Comparison of ENCODE assay signal across 23 cellular contexts in the genomic region with DNA sequence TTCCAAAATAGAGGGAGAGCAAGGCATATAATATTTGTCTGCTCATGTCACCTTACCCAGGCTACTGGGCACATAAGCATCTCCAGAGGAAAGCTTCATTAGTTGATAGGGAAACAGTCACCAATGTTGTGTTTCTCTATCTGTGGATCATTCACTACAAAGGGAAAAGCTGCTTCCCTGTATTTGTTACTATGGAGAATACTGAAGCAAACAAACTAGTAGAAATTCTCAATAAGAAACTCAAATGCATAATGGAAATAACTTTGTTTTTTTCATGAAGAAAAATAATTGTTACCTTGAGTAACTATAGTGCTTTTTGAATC.
DNase-seq lines count a peak whose midpoint lies in the region; ATAC-seq, FAIRE-seq and TF ChIP-seq lines count a peak whose summit lies in the region.
"Had no signal": no experiment of that assay in that cellular context is flagged by ENCODE, and none has a peak within 500 bp of the region (broad histone marks: within the 10 kb centered on the region; RNA-seq: fewer than 3 reads in every experiment).

No MANE protein-coding gene starts in this region.

- no peaks in the 10 kb centered on the region for H3K23me2 ChIP-seq in H1 (ENCODE audit: low read depth, low read length)

- H3K36me3 ChIP-seq in left ventricle myocardium inferior: no peaks in the 10 kb centered on the region
- no peaks in the 10 kb centered on the region for H3K36me3 ChIP-seq in H1 (ENCODE audit: control insufficient read depth in 2 of 4, insufficient read depth in 4 of 4, low read length in 3 of 4)
- H3K36me3 ChIP-seq in osteoblast (ENCODE audit: insufficient read depth, low read length): no peaks in the 10 kb centered on the region
- H3K36me3 ChIP-seq in mammary epithelial cell (ENCODE audit: insufficient read depth, low read length): no peaks in the 10 kb centered on the region
- H3K36me3 ChIP-seq: BLaER1 had no signal

- no peak overlapping the region for H2AK5ac ChIP-seq in H1 (ENCODE audit: low read depth, low read length)

- H3K27ac ChIP-seq in left ventricle myocardium inferior (replicated peaks): peak overlapping the region; percentile 75
- no peak overlapping the region for H3K27ac ChIP-seq in H1 (ENCODE audit: low read depth, low read length)
- H3K27ac ChIP-seq in osteoblast (ENCODE audit: low read depth, low read length): peak overlapping the region; percentile 66
- no peak overlapping the region for H3K27ac ChIP-seq in mammary epithelial cell (ENCODE audit: insufficient read depth, low read depth, low read length)
- H3K27ac ChIP-seq: BLaER1 had no signal

- H4K5ac ChIP-seq in H1 (ENCODE audit: insufficient read length, low read depth, low read length): no peak overlapping the region

- no peaks in the 10 kb centered on the region for H3K79me2 ChIP-seq in H1 (ENCODE audit: control insufficient read depth in 1 of 2, insufficient read depth in 2 of 2, low read length in 2 of 2)
- H3K79me2 ChIP-seq in osteoblast (ENCODE audit: insufficient read depth, low read length): no peaks in the 10 kb centered on the region
- H3K79me2 ChIP-seq in mammary epithelial cell (ENCODE audit: insufficient read depth, low read length): no peaks in the 10 kb centered on the region

- in situ Hi-C loops in mammary epithelial cell (cut with MboI; ENCODE audit: low sequenced_read_pairs in 2 of 2): no loop called here

- no peak for TF ChIP-seq RAD21 in H1 (IDR thresholded peaks at IDR 0.05 in 1 of 2, conservative IDR thresholded peaks at IDR 0.05 in 1 of 2; ENCODE audit: low read depth in 2 of 2, low read length in 2 of 2)

- no peak for TF ChIP-seq EP300 in H1 (IDR thresholded peaks at IDR 0.05; ENCODE audit: borderline replicate concordance in 1 of 2, low read depth in 2 of 2, low read length in 2 of 2)

- no peak overlapping the region for H2BK20ac ChIP-seq in H1 (ENCODE audit: low read length)

- H3K4me1 ChIP-seq in left ventricle myocardium inferior (peaks cover 42% of the 10 kb centered on the region), H1 (replicated peaks in 1 of 4; ENCODE audit: control insufficient read depth in 3 of 4, insufficient read depth in 4 of 4, low read length in 3 of 4) (no peaks in the 10 kb centered on the region), osteoblast (ENCODE audit: insufficient read depth, low read length) (peaks cover 30% of the 10 kb centered on the region), mammary epithelial cell (ENCODE audit: insufficient read depth, low read length) (no peaks in the 10 kb centered on the region)
- H3K4me1 ChIP-seq: BLaER1, Caco-2 had no signal

- no peak for TF ChIP-seq POLR2A in H1 (IDR thresholded peaks at IDR 0.05; ENCODE audit: control extremely low read depth in 1 of 2, low read depth in 2 of 2, low read length in 2 of 2)

- no peak overlapping the region for H2BK15ac ChIP-seq in H1 (ENCODE audit: low read length)

- no peak overlapping the region for H4K8ac ChIP-seq in H1 (ENCODE audit: extremely low read depth, insufficient read depth, low read length)

- H3K14ac ChIP-seq in H1 (ENCODE audit: insufficient read length): no peak overlapping the region

- intact Hi-C loops in left ventricle myocardium inferior (cut with micrococcal nuclease): no loop called here
- intact Hi-C loops in cardiac septum (cut with DNase I): loop anchor here (5.0 kb wide), 1 partner anchor 48 kb away; no protein-coding TSS in a partner anchor
- intact Hi-C loops in mammary epithelial cell (cut with micrococcal nuclease): no loop called here

- H3K4ac ChIP-seq in H1 (replicated peaks; ENCODE audit: insufficient read length, low read depth, low read length): no peak overlapping the region

- CTCF ChIA-PET in H1 (lab: Charles Lee; ENCODE audit: partially characterized antibody): no interaction called here
- CTCF ChIA-PET in mammary epithelial cell (lab: Charles Lee; ENCODE audit: low non-redundant PET): no interaction called here

- no peak overlapping the region for H4K91ac ChIP-seq in H1 (replicated peaks; ENCODE audit: insufficient read length, low read length)

- ATAC-seq in GM18870 (IDR thresholded peaks at IDR 0.05; ENCODE audit: unreplicated experiment): no peak
- ATAC-seq: activated CD8-positive, alpha-beta memory T cell treated with anti-CD3 and anti-CD28 coated beads, Interleukin-2, amount 10 ng/mL, durations not matched to agents 7 days and 5 days; activated T-cell treated with anti-CD3 and anti-CD28 coated beads, Interleukin-2, amount 50 U/mL, for 72 hours; GM12878; left colon; naive thymus-derived CD4-positive, alpha-beta T cell; sciatic nerve had no signal

- H3K79me1 ChIP-seq in H1 (ENCODE audit: low read depth, low read length): no peaks in the 10 kb centered on the region

- TF ChIP-seq CTCF in left ventricle myocardium inferior (IDR thresholded peaks at IDR 0.05; ENCODE audit: borderline replicate concordance): no peak
- no peak for TF ChIP-seq CTCF in H1 (IDR thresholded peaks at IDR 0.05; ENCODE audit: control extremely low read depth in 1 of 3, insufficient read depth in 1 of 3, low read depth in 1 of 3, low read length in 3 of 3)
- no peak for TF ChIP-seq CTCF in osteoblast (IDR thresholded peaks at IDR 0.05; ENCODE audit: extremely low read depth, low read depth, low read length)
- TF ChIP-seq CTCF in mammary epithelial cell (conservative IDR thresholded peaks at IDR 0.05 in 1 of 2, IDR thresholded peaks at IDR 0.05 in 1 of 2; ENCODE audit: extremely low read depth in 1 of 2, insufficient read depth in 1 of 2, low read depth in 1 of 2, low read length in 2 of 2): no peak

- H4K20me1 ChIP-seq in H1 (replicated peaks in 1 of 2; ENCODE audit: control insufficient read depth in 1 of 2, insufficient read depth in 2 of 2, low read length in 2 of 2) (no peaks in the 10 kb centered on the region), osteoblast (ENCODE audit: insufficient read depth, low read length) (no peaks in the 10 kb centered on the region), mammary epithelial cell (ENCODE audit: insufficient read depth, low read length) (no peaks in the 10 kb centered on the region)
- H4K20me1 ChIP-seq: BLaER1 had no signal

- H2BK12ac ChIP-seq in H1 (ENCODE audit: low read depth, low read length): no peak overlapping the region

- H2BK5ac ChIP-seq in H1 (ENCODE audit: low read depth, low read length): no peak overlapping the region

- no peaks in the 10 kb centered on the region for H3K9me3 ChIP-seq in left ventricle myocardium inferior (replicated peaks)
- peaks cover 0 to 4% of the 10 kb centered on the region in 2 experiments; a peak in 1 of 4 replicates for H3K9me3 ChIP-seq in H1 (ENCODE audit: insufficient read depth in 2 of 2, low read depth in 1 of 2, low read length in 1 of 2)
- no peaks in the 10 kb centered on the region for H3K9me3 ChIP-seq in osteoblast (ENCODE audit: low read depth, low read length)
- peaks cover 3% of the 10 kb centered on the region for H3K9me3 ChIP-seq in mammary epithelial cell (replicated peaks; ENCODE audit: insufficient read depth, low read length)
- H3K9me3 ChIP-seq: BLaER1, Caco-2 had no signal

- no peak overlapping the region for H3K23ac ChIP-seq in H1 (ENCODE audit: insufficient read length)

- POLR2A ChIA-PET in H1 (lab: Charles Lee; ENCODE audit: partially characterized antibody): interaction anchor here (1.0 kb wide), 1 partner anchor 14 kb away, joined by 3 read pairs; no protein-coding TSS in a partner anchor

- no TSS peak for BruUV-seq in mammary epithelial cell (replicated peaks; lab: Mats Ljungman, UMichigan)

- no peak overlapping the region for H3K18ac ChIP-seq in H1 (ENCODE audit: extremely low read depth, low read length)

- no peak overlapping the region for H3K9ac ChIP-seq in H1 (replicated peaks in 1 of 4; ENCODE audit: extremely low read depth in 1 of 4, low read depth in 3 of 4, low read length in 3 of 4)
- H3K9ac ChIP-seq in mammary epithelial cell (ENCODE audit: insufficient read depth, low read length): no peak overlapping the region
- H3K9ac ChIP-seq: BLaER1 had no signal

- no peak overlapping the region for H2BK120ac ChIP-seq in H1 (replicated peaks; ENCODE audit: low read depth, low read length)

- no peak overlapping the region for H3K4me2 ChIP-seq in H1 (ENCODE audit: insufficient read depth in 1 of 2, low read depth in 2 of 2, low read length in 2 of 2)
- no peak overlapping the region for H3K4me2 ChIP-seq in osteoblast (ENCODE audit: insufficient read depth, low read length)
- H3K4me2 ChIP-seq in mammary epithelial cell (ENCODE audit: insufficient read depth, low read depth, low read length): no peak overlapping the region
- H3K4me2 ChIP-seq: BLaER1 had no signal

- no peak for DNase-seq in left ventricle myocardium inferior
- DNase-seq in cardiac septum (ENCODE audit: low spot score): no peak
- DNase-seq in H1 (ENCODE audit: low read depth in 1 of 2, low spot score in 2 of 2): no peak
- DNase-seq in osteoblast (ENCODE audit: insufficient read length, low spot score, missing footprints): no peak
- DNase-seq in NCI-H1436 treated with DMSO at 0.1 percent for 48 hours (lab: John Stamatoyannopoulos, UW): no peak
- no peak for DNase-seq in NCI-H69 (lab: John Stamatoyannopoulos, UW)
- no peak for DNase-seq in mammary epithelial cell
- DNase-seq: ACHN; activated CD4-positive, alpha-beta T cell treated with anti-CD3 and anti-CD28 coated beads, Interleukin-2, amount 10 ng/mL, durations not matched to agents 7 days and 5 days; activated CD8-positive, alpha-beta memory T cell treated with anti-CD3 and anti-CD28 coated beads, Interleukin-2, amount 10 ng/mL, durations not matched to agents 7 days and 5 days; activated naive CD4-positive, alpha-beta T cell treated with anti-CD3 and anti-CD28 coated beads for 36 hours; activated T-cell treated with anti-CD3 and anti-CD28 coated beads, Interleukin-2, amount 50 U/mL, for 72 hours; Caco-2; DND-41; left colon; naive thymus-derived CD4-positive, alpha-beta T cell; NCI-H1105 treated with DMSO at 0.1 percent for 48 hours; NCI-H2081 treated with DMSO at 0.1 percent for 48 hours; occipital lobe had no signal

- no peak for FAIRE-seq in H1 (lab: Jason Lieb, UNC)
- FAIRE-seq: GM12878 had no signal

- H3K56ac ChIP-seq in H1 (replicated peaks; ENCODE audit: insufficient read length, low read depth, low read length): no peak overlapping the region

- H3K27me3 ChIP-seq in left ventricle myocardium inferior (ENCODE audit: low read depth): no peaks in the 10 kb centered on the region
- no peaks in the 10 kb centered on the region for H3K27me3 ChIP-seq in H1 (replicated peaks in 1 of 4; ENCODE audit: control insufficient read depth in 3 of 4, extremely low read depth in 1 of 4, insufficient read depth in 3 of 4, low read length in 3 of 4)
- no peaks in the 10 kb centered on the region for H3K27me3 ChIP-seq in osteoblast (ENCODE audit: insufficient read depth, low read length)
- no peaks in the 10 kb centered on the region for H3K27me3 ChIP-seq in mammary epithelial cell (ENCODE audit: insufficient read depth, low read length)
- H3K27me3 ChIP-seq: BLaER1 had no signal

- H3K4me3 ChIP-seq in left ventricle myocardium inferior: no peak overlapping the region
- no peak overlapping the region for H3K4me3 ChIP-seq in H1 (ENCODE audit: extremely low read depth in 1 of 4, insufficient read depth in 2 of 4, low read depth in 3 of 4, low read length in 4 of 4)
- no peak overlapping the region for H3K4me3 ChIP-seq in osteoblast (ENCODE audit: insufficient read depth, low read length)
- H3K4me3 ChIP-seq in mammary epithelial cell (replicated peaks in 1 of 3; ENCODE audit: insufficient read depth in 1 of 3, low read depth in 2 of 3, low read length in 3 of 3): no peak overlapping the region
- H3K4me3 ChIP-seq: BLaER1, GM12878 had no signal

- dilution Hi-C loops in mammary epithelial cell (cut with HindIII; ENCODE audit: low sequenced_read_pairs): no loop called here

- H2AFZ ChIP-seq in H1 (ENCODE audit: low read length) (peak overlapping the region; percentile 23; the same call in 1 of the 2 replicates), osteoblast (ENCODE audit: low read length) (peak overlapping the region; percentile 0), mammary epithelial cell (ENCODE audit: low read depth, low read length) (no peak overlapping the region)

Comparison
In these comparisons a context has a peak if more than half of its experiments do, and no peak if none do; other contexts are left out.
1. H3K27ac ChIP-seq: peak in left ventricle myocardium inferior (single experiment) and osteoblast (single experiment); none in H1 (single experiment) and mammary epithelial cell (single experiment).